Comparison of ENCODE assay signal across 19 cellular contexts in the genomic region with DNA sequence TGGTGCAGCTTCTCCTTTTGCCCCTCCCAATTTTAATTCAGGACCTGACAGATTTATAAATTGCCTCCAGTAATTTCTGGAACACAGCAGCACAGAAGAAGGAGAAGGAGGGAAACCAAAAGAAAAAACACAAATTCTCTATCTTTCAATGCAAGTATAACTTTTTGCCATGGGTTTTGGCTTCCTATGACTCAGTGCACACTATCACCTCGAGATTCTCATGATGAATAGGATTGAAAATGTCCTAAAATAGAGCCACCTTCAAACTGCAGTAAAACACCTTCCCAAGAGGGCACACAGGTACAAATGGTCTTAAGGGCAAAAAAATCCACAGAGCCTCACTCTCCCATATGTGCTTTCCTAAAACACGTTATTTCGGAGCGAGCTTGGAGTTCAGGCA.
DNase-seq lines count a peak whose midpoint lies in the region; ATAC-seq lines count a peak whose summit lies in the region.
"Had no signal": no experiment of that assay in that cellular context is flagged by ENCODE, and none has a peak within 500 bp of the region (broad histone marks: within the 10 kb centered on the region; RNA-seq: fewer than 3 reads in every experiment).

No MANE protein-coding gene starts in this region.

- H3K4me1 Mint-ChIP-seq in activated naive CD8-positive, alpha-beta T cell treated with anti-CD3 and anti-CD28 coated beads, Interleukin-2, amount 50 U/mL, for 24 hours = peaks cover 11% of the 10 kb centered on the region
- peaks cover 12% of the 10 kb centered on the region for H3K4me1 Mint-ChIP-seq in activated naive CD8-positive, alpha-beta T cell treated with anti-CD3 and anti-CD28 coated beads for 36 hours

- no peaks in the 10 kb centered on the region for H3K27me3 Mint-ChIP-seq in activated naive CD8-positive, alpha-beta T cell treated with anti-CD3 and anti-CD28 coated beads, Interleukin-2, amount 50 U/mL, for 24 hours
- H3K27me3 Mint-ChIP-seq in activated naive CD8-positive, alpha-beta T cell treated with anti-CD3 and anti-CD28 coated beads for 36 hours = no peaks in the 10 kb centered on the region
- H3K27me3 Mint-ChIP-seq: CD4-positive, alpha-beta memory T cell had no signal

- H3K4me3 Mint-ChIP-seq in activated naive CD8-positive, alpha-beta T cell treated with anti-CD3 and anti-CD28 coated beads, Interleukin-2, amount 50 U/mL, for 24 hours = no peak overlapping the region
- H3K4me3 Mint-ChIP-seq in activated naive CD8-positive, alpha-beta T cell treated with anti-CD3 and anti-CD28 coated beads for 36 hours = no peak overlapping the region
- H3K4me3 Mint-ChIP-seq: CD4-positive, alpha-beta memory T cell had no signal

- H3K9me3 Mint-ChIP-seq in activated naive CD8-positive, alpha-beta T cell treated with anti-CD3 and anti-CD28 coated beads, Interleukin-2, amount 50 U/mL, for 24 hours = no peaks in the 10 kb centered on the region
- no peaks in the 10 kb centered on the region for H3K9me3 Mint-ChIP-seq in activated naive CD8-positive, alpha-beta T cell treated with anti-CD3 and anti-CD28 coated beads for 36 hours
- H3K9me3 Mint-ChIP-seq: CD4-positive, alpha-beta memory T cell had no signal

- no peaks in the 10 kb centered on the region for H3K36me3 Mint-ChIP-seq in activated naive CD8-positive, alpha-beta T cell treated with anti-CD3 and anti-CD28 coated beads, Interleukin-2, amount 50 U/mL, for 24 hours (ENCODE audit: low read depth)
- H3K36me3 Mint-ChIP-seq in activated naive CD8-positive, alpha-beta T cell treated with anti-CD3 and anti-CD28 coated beads for 36 hours = no peaks in the 10 kb centered on the region
- H3K36me3 Mint-ChIP-seq: CD4-positive, alpha-beta memory T cell had no signal

- ATAC-seq in activated CD4-positive, CD25-positive, alpha-beta regulatory T cell treated with anti-CD3 and anti-CD28 coated beads, Interleukin-2, amount 50 U/mL, for 24 hours = peak; percentile 60 to 70
- peak; percentile 44 for ATAC-seq in activated naive CD8-positive, alpha-beta T cell treated with anti-CD3 and anti-CD28 coated beads, Interleukin-2, amount 50 U/mL, for 24 hours
- no peak for ATAC-seq in GM19023 (IDR thresholded peaks at IDR 0.05; ENCODE audit: unreplicated experiment)
- ATAC-seq: GM12878 had no signal

- no peak for DNase-seq in activated CD4-positive, CD25-positive, alpha-beta regulatory T cell (lab: John Stamatoyannopoulos, UW)
- no peak for DNase-seq in activated naive CD8-positive, alpha-beta T cell treated with anti-CD3 and anti-CD28 coated beads, Interleukin-2, amount 50 U/mL, for 24 hours
- no peak for DNase-seq in activated naive CD8-positive, alpha-beta T cell treated with anti-CD3 and anti-CD28 coated beads for 36 hours
- DNase-seq in activated T-cell treated with anti-CD3 and anti-CD28 coated beads, Interleukin-2, amount 50 U/mL, for 48 hours = peak; percentile 19 to 21
- DNase-seq in superior temporal gyrus (ENCODE audit: extremely low spot score) (peak; percentile 24), posterior cingulate gyrus (no peak)
- DNase-seq: Caco-2; CD4-positive, alpha-beta memory T cell; DMS79 treated with DMSO at 0.1 percent for 48 hours; H7; Karpas-422; NCI-H1694; NCI-H2171; NCI-H345; NCI-H774; Right ventricle myocardium superior had no signal

- no peak overlapping the region for H3K27ac Mint-ChIP-seq in activated naive CD8-positive, alpha-beta T cell treated with anti-CD3 and anti-CD28 coated beads, Interleukin-2, amount 50 U/mL, for 24 hours
- H3K27ac Mint-ChIP-seq in activated naive CD8-positive, alpha-beta T cell treated with anti-CD3 and anti-CD28 coated beads for 36 hours = no peak overlapping the region
- H3K27ac Mint-ChIP-seq: CD4-positive, alpha-beta memory T cell had no signal

- intact Hi-C loops in posterior cingulate gyrus (cut with DNase I) = no loop called here

Comparison
In these comparisons a context has a peak if more than half of its experiments do, and no peak if none do; other contexts are left out.
1. DNase-seq: peak in activated T-cell treated with anti-CD3 and anti-CD28 coated beads, Interleukin-2, amount 50 U/mL, for 48 hours (2 of 2) and superior temporal gyrus (single experiment); none in activated CD4-positive, CD25-positive, alpha-beta regulatory T cell (0 of 4), activated naive CD8-positive, alpha-beta T cell treated with anti-CD3 and anti-CD28 coated beads, Interleukin-2, amount 50 U/mL, for 24 hours (single experiment), activated naive CD8-positive, alpha-beta T cell treated with anti-CD3 and anti-CD28 coated beads for 36 hours (single experiment) and posterior cingulate gyrus (0 of 10).